Comparison of ENCODE assay signal across 7 cellular contexts in the genomic region with DNA sequence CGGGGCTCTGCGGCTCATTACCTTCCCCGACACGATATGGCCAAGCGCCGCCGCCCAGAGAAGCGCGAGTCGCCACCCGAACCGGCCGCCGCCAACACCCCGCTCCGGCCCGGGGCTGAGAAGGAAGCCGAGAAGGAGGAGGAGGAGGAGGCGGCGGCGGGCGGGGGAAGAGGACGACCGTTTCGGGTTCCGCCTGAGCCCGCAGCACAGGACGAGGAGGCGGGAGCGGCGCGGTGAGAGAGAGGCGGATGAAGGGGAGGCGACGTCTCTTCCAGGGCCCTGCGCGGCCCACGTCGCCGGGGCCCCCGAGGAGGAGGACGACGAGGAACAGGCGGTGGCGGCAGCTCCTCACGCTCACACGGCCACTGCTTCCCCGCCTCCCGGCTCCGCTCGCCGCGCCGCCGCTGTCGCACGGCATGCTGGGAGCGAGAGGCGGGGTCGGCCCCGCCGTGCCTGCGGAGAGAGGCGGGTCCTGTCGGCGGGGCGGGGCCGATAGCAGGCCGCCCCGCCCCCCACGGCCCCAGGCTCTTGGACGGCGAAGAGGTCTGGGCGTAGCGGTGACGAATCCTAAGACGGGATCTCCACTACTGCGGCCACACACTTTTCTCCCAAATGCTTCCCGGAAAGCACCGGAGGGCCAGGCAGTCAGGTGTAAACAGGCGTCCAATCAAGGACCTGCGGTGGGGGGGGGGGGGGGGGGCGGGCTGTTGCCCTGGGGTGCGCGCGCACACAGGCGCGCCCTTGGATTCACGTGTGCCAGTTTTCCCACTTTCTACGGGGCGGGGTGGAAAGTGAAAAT.
DNase-seq lines count a peak whose midpoint lies in the region; ATAC-seq and TF ChIP-seq lines count a peak whose summit lies in the region.

No MANE protein-coding gene starts in this region.

- ATAC-seq in GM18508 (IDR thresholded peaks at IDR 0.05; ENCODE audit: insufficient read depth, unreplicated experiment) (peak; percentile 40), HG02870 (IDR thresholded peaks at IDR 0.05; ENCODE audit: unreplicated experiment) (peak; percentile 70)

- H3K4me1 ChIP-seq in iPS DF 6.9 (ENCODE audit: control insufficient read depth, insufficient read depth, low read length) (no peaks in the 10 kb centered on the region), sigmoid colon (peaks cover 0 to 28% (median 13%) of the 10 kb centered on the region in 4 donors)

- intact Hi-C loops in sigmoid colon (cut with DNase I), result no loop called here

- H3K9me3 ChIP-seq in iPS DF 6.9 (ENCODE audit: control insufficient read depth, insufficient read depth, low read length) (no peaks in the 10 kb centered on the region), sigmoid colon (no peaks in the 10 kb centered on the region)

- peaks cover 12% of the 10 kb centered on the region for H3K36me3 Mint-ChIP-seq in brain

- H3K4me1 Mint-ChIP-seq in brain, result peaks cover 11% of the 10 kb centered on the region

- peak overlapping the region in 4 of 5 experiments; percentile 60 to 91 (median 88) for H3K27ac Mint-ChIP-seq in brain

- H3K4me3 ChIP-seq in iPS DF 6.9 (ENCODE audit: low read length) (peak overlapping the region; percentile 81), sigmoid colon (peak overlapping the region; percentile 56 to 86 (median 68))

- TF ChIP-seq CTCF in brain (conservative IDR thresholded peaks at IDR 0.05) (no peak), sigmoid colon (IDR thresholded peaks at IDR 0.05) (no peak)

- H3K36me3 ChIP-seq in iPS DF 6.9 (ENCODE audit: control insufficient read depth, insufficient read depth, low read length), result no peaks in the 10 kb centered on the region
- no peaks in the 10 kb centered on the region for H3K36me3 ChIP-seq in sigmoid colon

- H3K27ac ChIP-seq in iPS DF 6.9 (ENCODE audit: low read length) (no peak overlapping the region), sigmoid colon (peak overlapping the region; percentile 89 to 99 (median 94))

- no peaks in the 10 kb centered on the region for H3K27me3 Mint-ChIP-seq in brain

- DNase-seq in NCI-H146 (lab: John Stamatoyannopoulos, UW), result peak; percentile 87
- DNase-seq in UCSD-AML1 (lab: John Stamatoyannopoulos, UW; ENCODE audit: unreplicated experiment), result peak; percentile 97
- DNase-seq in iPS DF 6.9 (ENCODE audit: low read depth, low spot score), result peak; percentile 43
- DNase-seq in sigmoid colon, result peak; percentile 95

- peak; percentile 62 to 85 for TF ChIP-seq POLR2A in sigmoid colon (IDR thresholded peaks at IDR 0.05)

- TF ChIP-seq EP300 in sigmoid colon (IDR thresholded peaks at IDR 0.05), result no peak

- H3K4me3 Mint-ChIP-seq in brain, result peak overlapping the region; percentile 85 to 88 (median 86)

- no CpG with 5 or more reads among the region's 91 CpGs for WGBS in iPS DF 6.9 (ENCODE audit: insufficient coverage, insufficient read length)
- 0 to 1% methylated on average over 91 of the region's 91 CpGs for WGBS in sigmoid colon, 2 donors

- no peaks in the 10 kb centered on the region for H3K9me3 Mint-ChIP-seq in brain

- H3K27me3 ChIP-seq in iPS DF 6.9 (ENCODE audit: control insufficient read depth, insufficient read depth, low read length), result no peaks in the 10 kb centered on the region
- H3K27me3 ChIP-seq in sigmoid colon, result no peaks in the 10 kb centered on the region

Comparison
In these comparisons a context has a peak if more than half of its experiments do, and no peak if none do; other contexts are left out.
1. DNase-seq: peak in every context shown above with its lines; median percentile 97 in UCSD-AML1; 95 in sigmoid colon; 87 in NCI-H146; 43 in iPS DF 6.9.